Comparison of ENCODE assay signal across 8 cellular contexts in the genomic region with DNA sequence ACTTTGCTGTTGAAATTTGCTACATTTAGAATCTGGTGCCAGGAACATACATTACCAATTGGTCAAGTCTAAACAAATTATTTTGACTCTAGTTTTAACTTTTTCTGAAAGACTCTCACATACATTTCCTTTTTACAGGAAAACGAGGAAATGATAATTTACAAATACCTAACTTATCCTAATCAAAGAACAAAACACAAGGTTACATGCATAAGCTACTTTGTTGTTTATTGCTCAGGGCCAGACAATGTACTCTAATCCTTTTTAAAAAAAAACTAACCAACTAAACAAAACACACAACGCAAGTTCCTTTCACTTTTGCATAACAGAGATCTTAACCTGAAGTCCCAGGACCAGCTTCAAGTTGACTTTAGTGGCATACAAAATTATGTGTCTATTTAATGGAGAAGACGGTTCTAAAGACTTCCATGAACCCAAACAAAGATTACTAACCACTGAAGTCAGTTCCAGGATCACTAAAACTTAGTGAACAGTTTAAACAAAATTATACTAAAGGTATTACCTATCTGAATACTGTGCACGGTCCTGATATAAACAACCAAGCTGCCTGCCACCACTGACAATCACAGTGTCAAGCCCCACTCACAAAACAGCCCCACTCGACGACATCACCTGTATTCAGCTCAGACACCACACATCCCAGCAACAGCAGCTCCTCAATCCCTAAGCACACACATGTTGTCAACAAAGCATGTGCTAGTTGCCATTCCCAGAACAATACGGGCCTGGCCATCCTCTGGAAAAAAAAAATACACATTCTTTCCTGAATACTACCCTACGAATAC. TPM values are rescaled to one million over a fixed set of nuclear protein-coding genes. Genes with fewer than 3 reads are reported as not detected.
DNase-seq lines count a peak whose midpoint lies in the region; ATAC-seq and TF ChIP-seq lines count a peak whose summit lies in the region.

No MANE protein-coding gene starts in this region.

- peaks cover 36% of the 10 kb centered on the region for H3K4me1 Mint-ChIP-seq in Calu3 (ENCODE audit: low read depth, unreplicated experiment)

- no peak for TF ChIP-seq EP300 in neural cell (conservative IDR thresholded peaks at IDR 0.05; ENCODE audit: poor library complexity, severe bottlenecking)

- H3K4me2 ChIP-seq in neural cell (ENCODE audit: low read length) = peak overlapping the region; percentile 93

- H3K27me3 ChIP-seq in neural cell (ENCODE audit: insufficient read depth, low read depth, low read length) = no peaks in the 10 kb centered on the region

- no peaks in the 10 kb centered on the region for H3K9me2 ChIP-seq in neural cell (ENCODE audit: insufficient read depth, low read length)

- H3F3A ChIP-seq in neural cell (ENCODE audit: insufficient read depth, low read length, poor library complexity, severe bottlenecking) = no peaks in the 10 kb centered on the region

- H3K4me3 Mint-ChIP-seq in Calu3 (ENCODE audit: low read depth, unreplicated experiment) = peak overlapping the region; percentile 74

- intact Hi-C loops in Calu3 (cut with micrococcal nuclease; ENCODE audit: unreplicated experiment) = loop anchor here (2.0 kb wide), 1 partner anchor 45 kb away; no protein-coding TSS in a partner anchor

- no peak for TF ChIP-seq RAD21 in neural cell (conservative IDR thresholded peaks at IDR 0.05)

- H3K4me3 ChIP-seq in NB4 (ENCODE audit: low read depth, low read length) = peak overlapping the region; percentile 66
- peak overlapping the region; percentile 70 for H3K4me3 ChIP-seq in neural cell (ENCODE audit: low read length)

- TF ChIP-seq CTCF in Calu3 (IDR thresholded peaks at IDR 0.05; ENCODE audit: unreplicated experiment) = no peak
- no peak for TF ChIP-seq CTCF in NB4 (IDR thresholded peaks at IDR 0.05; ENCODE audit: low read depth, low read length)
- no peak for TF ChIP-seq CTCF in neural cell (IDR thresholded peaks at IDR 0.05; ENCODE audit: poor library complexity, severe bottlenecking)

- peaks cover 49% of the 10 kb centered on the region for H3K79me2 ChIP-seq in neural cell (replicated peaks; ENCODE audit: insufficient read depth, low read length)

- H3K36me3 ChIP-seq in neural cell (ENCODE audit: insufficient read depth, low read length) = no peaks in the 10 kb centered on the region

- no peaks in the 10 kb centered on the region for H3K9me3 Mint-ChIP-seq in Calu3 (ENCODE audit: low read depth, unreplicated experiment)

- no peak for DNase-seq in Calu3
- DNase-seq in NB4 (ENCODE audit: low read depth) = no peak
- DNase-seq in dermis blood vessel endothelial cell = peak; percentile 31
- DNase-seq in NCI-H226 = no peak
- no peak for DNase-seq in UCSD-AML1 (lab: John Stamatoyannopoulos, UW; ENCODE audit: unreplicated experiment)
- DNase-seq in LoVo (ENCODE audit: low spot score) = no peak

- CTCF ChIA-PET in Calu3 (lab: Charles Lee) = interaction anchor here (0.6 to 1.5 kb wide), 6 partner anchors 11 to 411 kb away, joined by 3 to 6 read pairs (median 3); no protein-coding TSS in a partner anchor

- peaks cover 22% of the 10 kb centered on the region for H3K36me3 Mint-ChIP-seq in Calu3 (ENCODE audit: insufficient read depth, unreplicated experiment)

- TSS peak; percentile 32 for BruUV-seq in Calu3 (replicated peaks; lab: Mats Ljungman, UMichigan)

- no peaks in the 10 kb centered on the region for H4K20me1 ChIP-seq in neural cell (ENCODE audit: insufficient read depth)

- no peaks in the 10 kb centered on the region for H3K9me3 ChIP-seq in neural cell (ENCODE audit: low read length)

- no peak for ATAC-seq in GM19395 (IDR thresholded peaks at IDR 0.05; ENCODE audit: unreplicated experiment)

- no peaks in the 10 kb centered on the region for H3K27me3 Mint-ChIP-seq in Calu3 (ENCODE audit: unreplicated experiment)

- peak overlapping the region; percentile 99 for H3K9ac ChIP-seq in neural cell (ENCODE audit: low read length)

- TF ChIP-seq POLR2A in NB4 (IDR thresholded peaks at IDR 0.05; ENCODE audit: extremely low read depth, insufficient read length) = no peak

- peak overlapping the region; percentile 88 for H3K27ac Mint-ChIP-seq in Calu3 (ENCODE audit: unreplicated experiment)

- peak overlapping the region; percentile 90 for H3K27ac ChIP-seq in neural cell (ENCODE audit: low read length)

- peak overlapping the region; percentile 76 for H2AFZ ChIP-seq in neural cell (ENCODE audit: low read depth, low read length)

TF ChIP-seq in neural cell, 6 proteins besides CTCF, POLR2A, EP300 and RAD21:
- TF ChIP-seq, protein P1, sequence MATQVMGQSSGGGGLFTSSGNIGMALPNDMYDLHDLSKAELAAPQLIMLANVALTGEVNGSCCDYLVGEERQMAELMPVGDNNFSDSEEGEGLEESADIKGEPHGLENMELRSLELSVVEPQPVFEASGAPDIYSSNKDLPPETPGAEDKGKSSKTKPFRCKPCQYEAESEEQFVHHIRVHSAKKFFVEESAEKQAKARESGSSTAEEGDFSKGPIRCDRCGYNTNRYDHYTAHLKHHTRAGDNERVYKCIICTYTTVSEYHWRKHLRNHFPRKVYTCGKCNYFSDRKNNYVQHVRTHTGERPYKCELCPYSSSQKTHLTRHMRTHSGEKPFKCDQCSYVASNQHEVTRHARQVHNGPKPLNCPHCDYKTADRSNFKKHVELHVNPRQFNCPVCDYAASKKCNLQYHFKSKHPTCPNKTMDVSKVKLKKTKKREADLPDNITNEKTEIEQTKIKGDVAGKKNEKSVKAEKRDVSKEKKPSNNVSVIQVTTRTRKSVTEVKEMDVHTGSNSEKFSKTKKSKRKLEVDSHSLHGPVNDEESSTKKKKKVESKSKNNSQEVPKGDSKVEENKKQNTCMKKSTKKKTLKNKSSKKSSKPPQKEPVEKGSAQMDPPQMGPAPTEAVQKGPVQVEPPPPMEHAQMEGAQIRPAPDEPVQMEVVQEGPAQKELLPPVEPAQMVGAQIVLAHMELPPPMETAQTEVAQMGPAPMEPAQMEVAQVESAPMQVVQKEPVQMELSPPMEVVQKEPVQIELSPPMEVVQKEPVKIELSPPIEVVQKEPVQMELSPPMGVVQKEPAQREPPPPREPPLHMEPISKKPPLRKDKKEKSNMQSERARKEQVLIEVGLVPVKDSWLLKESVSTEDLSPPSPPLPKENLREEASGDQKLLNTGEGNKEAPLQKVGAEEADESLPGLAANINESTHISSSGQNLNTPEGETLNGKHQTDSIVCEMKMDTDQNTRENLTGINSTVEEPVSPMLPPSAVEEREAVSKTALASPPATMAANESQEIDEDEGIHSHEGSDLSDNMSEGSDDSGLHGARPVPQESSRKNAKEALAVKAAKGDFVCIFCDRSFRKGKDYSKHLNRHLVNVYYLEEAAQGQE (IDR thresholded peaks at IDR 0.05; ENCODE audit: borderline replicate concordance) = peak; percentile 20
- TF ChIP-seq MXI1 (conservative IDR thresholded peaks at IDR 0.05; ENCODE audit: poor library complexity, severe bottlenecking) (peak; percentile 89), EZH2 (IDR thresholded peaks at IDR 0.05; ENCODE audit: borderline replicate concordance, insufficient read depth, low read length, poor library complexity, severe bottlenecking) (no peak), POLR2AphosphoS5 (IDR thresholded peaks at IDR 0.05) (no peak), SMC3 (conservative IDR thresholded peaks at IDR 0.05; ENCODE audit: poor library complexity) (no peak), TAF1 (IDR thresholded peaks at IDR 0.05; ENCODE audit: low read depth) (peak; percentile 0)

RNA-seq across cellular contexts. Expression of gene ZNF652, which starts 1.9 kb away (rescaled TPM):
- 41.9 and 42.8 TPM in 2 replicates for total RNA-seq in Calu3 (2022)
- 11.4 and 15.9 TPM in 2 replicates for total RNA-seq in dermis blood vessel endothelial cell
- polyA plus RNA-seq in neural cell = 16.8 and 26.7 TPM in 2 replicates
- polyA minus RNA-seq in neural cell = 48.5 and 64.0 TPM in 2 replicates

RNA-seq across cellular contexts. Expression of gene PHB1, which starts 54.5 kb away (rescaled TPM):
- total RNA-seq in Calu3 (2022) (413 and 469 TPM in 2 replicates), dermis blood vessel endothelial cell (171 and 197 TPM in 2 replicates)
- 87.8 and 99.0 TPM in 2 replicates for polyA plus RNA-seq in neural cell
- 43.8 and 48.0 TPM in 2 replicates for polyA minus RNA-seq in neural cell
